In the genomic region with DNA sequence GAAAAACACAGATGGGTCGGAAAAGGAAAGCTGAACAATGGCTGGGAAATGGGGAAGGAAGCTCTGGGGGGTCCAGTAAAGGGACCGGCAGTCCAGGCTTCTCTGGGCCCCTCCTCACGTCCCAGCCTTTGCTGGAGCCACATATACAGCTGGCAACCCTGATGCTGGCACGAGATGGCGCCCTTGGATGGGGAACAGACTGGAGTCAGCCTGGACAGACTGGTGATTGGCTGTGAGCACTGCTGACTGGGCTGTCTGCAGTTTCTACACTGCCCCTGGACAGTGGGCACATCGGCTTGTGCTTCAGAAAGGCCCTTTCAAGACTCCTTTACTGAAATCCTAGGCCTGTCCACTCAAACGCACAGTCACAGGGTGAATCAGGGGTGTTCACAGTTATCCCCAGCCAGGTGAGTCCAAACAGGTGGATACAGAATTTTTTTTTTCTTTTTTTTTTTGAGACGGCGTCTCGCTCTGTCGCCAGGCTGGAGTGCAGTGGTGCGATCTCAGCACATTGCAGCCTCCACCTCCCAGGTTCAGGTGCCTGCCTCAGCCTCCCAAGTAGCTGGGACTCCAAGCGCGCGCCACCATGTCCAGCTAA, we compare ENCODE assay signal across 8 cellular contexts. TPM values are rescaled to one million over a fixed set of nuclear protein-coding genes. Genes with fewer than 3 reads are reported as not detected.
DNase-seq lines count a peak whose midpoint lies in the region; ATAC-seq and TF ChIP-seq lines count a peak whose summit lies in the region.

No MANE protein-coding gene starts in this region.

- TF ChIP-seq POLR2A in tibial nerve (IDR thresholded peaks at IDR 0.05), result no peak

- H3K27me3 ChIP-seq in Karpas-422 (ENCODE audit: low read length) (no peaks in the 10 kb centered on the region), tibial nerve (peaks cover 0 to 39% of the 10 kb centered on the region in 2 donors)

- H3K36me3 ChIP-seq in Karpas-422 (ENCODE audit: insufficient read depth, low read length), result no peaks in the 10 kb centered on the region
- no peaks in the 10 kb centered on the region for H3K36me3 ChIP-seq in tibial nerve

- H3K27ac ChIP-seq in Karpas-422 (ENCODE audit: low read length), result no peak overlapping the region
- H3K27ac ChIP-seq in tibial nerve, result no peak overlapping the region

- DNase-seq in DMS 273 treated with DMSO at 0.1 percent for 48 hours (lab: John Stamatoyannopoulos, UW), result peak; percentile 23
- DNase-seq in Karpas-422, result peak; percentile 88
- peak; percentile 85 for DNase-seq in OCI-M1 (lab: John Stamatoyannopoulos, UW)
- DNase-seq in activated T-helper 1 cell treated with Interleukin-2 at 50 U/mL for 16 hours (ENCODE audit: low read depth), result peak; percentile 10
- peak; percentile 65 to 89 for DNase-seq in foreskin fibroblast
- peak; percentile 40 for DNase-seq in non-pigmented ciliary epithelial cell (ENCODE audit: low read depth)
- DNase-seq in tibial nerve (ENCODE audit: low spot score in 2 of 2), result peak; percentile 57 to 86

- ATAC-seq in HG03460 (IDR thresholded peaks at IDR 0.05; ENCODE audit: unreplicated experiment), result no peak

- H2AFZ ChIP-seq in Karpas-422 (ENCODE audit: low read length), result no peak overlapping the region

- no peak for TF ChIP-seq EP300 in tibial nerve (IDR thresholded peaks at IDR 0.05)

- 51 to 53% methylated on average over 15 of the region's 15 CpGs for WGBS in tibial nerve, 2 donors

- TF ChIP-seq CTCF in foreskin fibroblast (IDR thresholded peaks at IDR 0.05; ENCODE audit: low read depth, low read length) (peak; percentile 84), tibial nerve (IDR thresholded peaks at IDR 0.05) (peak; percentile 45 to 84 (median 63))

- H3K4me3 ChIP-seq in Karpas-422 (ENCODE audit: low read length) (no peak overlapping the region), foreskin fibroblast (ENCODE audit: low read depth in 1 of 2, low read length in 2 of 2) (no peak overlapping the region), tibial nerve (no peak overlapping the region)

- H3K4me2 ChIP-seq in Karpas-422 (ENCODE audit: low read depth, low read length, poor library complexity, severe bottlenecking), result no peak overlapping the region

- no peaks in the 10 kb centered on the region for H3K9me2 ChIP-seq in Karpas-422 (replicated peaks; ENCODE audit: insufficient read depth, low read length)

- no peaks in the 10 kb centered on the region for H4K20me1 ChIP-seq in Karpas-422 (ENCODE audit: insufficient read depth, low read depth, low read length)

- H3K9me3 ChIP-seq in Karpas-422 (ENCODE audit: low read length), result no peaks in the 10 kb centered on the region
- H3K9me3 ChIP-seq in tibial nerve, result no peaks in the 10 kb centered on the region

- no peaks in the 10 kb centered on the region for H3K79me2 ChIP-seq in Karpas-422 (ENCODE audit: low read length)

- H3K4me1 ChIP-seq in Karpas-422 (ENCODE audit: low read length) (no peaks in the 10 kb centered on the region), tibial nerve (peaks cover 0 to 8% (median 0%) of the 10 kb centered on the region in 4 donors)

- H3K9ac ChIP-seq in Karpas-422 (ENCODE audit: low read length), result no peak overlapping the region

RNA-seq across cellular contexts. Expression of a gene that starts 31.1 kb away (rescaled TPM):
- total RNA-seq in Karpas-422 (2014; rRNA removed; shearing (Covaris generic); ENCODE audit: low replicate concordance), result 11.1 and 15.3 TPM in 2 replicates
- 10 to 100 TPM; 17.8 to 21.2 (median 18.2) TPM for total RNA-seq in tibial nerve

Comparison
In these comparisons a context has a peak if more than half of its experiments do, and no peak if none do; other contexts are left out.
1. DNase-seq: peak in every context shown above with its lines; median percentile 88 in Karpas-422; 85 in OCI-M1; 77 in foreskin fibroblast; 72 in tibial nerve; 40 in non-pigmented ciliary epithelial cell; 23 in DMS 273 treated with DMSO at 0.1 percent for 48 hours; 10 in activated T-helper 1 cell treated with Interleukin-2 at 50 U/mL for 16 hours.